1 cellular context compared by ENCODE assay signal in the genomic region with DNA sequence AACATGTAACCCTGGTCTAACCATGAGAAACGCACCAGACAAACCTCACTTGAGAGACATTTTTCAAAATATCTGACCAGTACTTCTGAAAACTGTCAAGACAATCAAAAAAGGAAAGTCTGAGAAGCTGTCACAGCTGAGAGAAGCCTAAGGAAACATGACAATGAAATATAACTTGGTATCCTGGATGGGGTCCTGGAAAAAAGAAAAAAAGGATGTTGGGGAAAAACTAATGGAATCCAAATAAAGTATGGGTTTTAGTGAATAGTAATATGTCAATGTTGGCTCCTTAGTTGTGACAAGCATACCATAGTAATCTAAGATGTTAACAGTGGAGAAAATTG.
A peak's percentile ranks its signal among the peaks of the same experiment; 100 is the strongest.
TF ChIP-seq lines count a peak whose summit lies in the region.

No MANE protein-coding gene starts in this region.

TF ChIP-seq in K562, 482 proteins besides CTCF, POLR2A, EP300 and RAD21 (continues in another document):
- TF ChIP-seq CREB3 (tag; conservative IDR thresholded peaks at IDR 0.05; ENCODE audit: low read depth) (0 out of 2 replicates have a peak, but pooled peaks have one; percentile 11), CHD1 (IDR thresholded peaks at IDR 0.05; ENCODE audit: low read length) (peak; percentile 38), ZNF354B (CRISPR knock-in tag; IDR thresholded peaks at IDR 0.05) (no peak), E2F1 (CRISPR knock-in tag; IDR thresholded peaks at IDR 0.05) (peak; percentile 3; the same call in 1 of the 2 replicates), ZNF57 (CRISPR knock-in tag; IDR thresholded peaks at IDR 0.05) (0 out of 2 replicates have a peak, but pooled peaks have one; percentile 50), BCL6 (CRISPR knock-in tag; IDR thresholded peaks at IDR 0.05) (0 out of 2 replicates have a peak, but pooled peaks have one; percentile 43), NR0B1 (IDR thresholded peaks at IDR 0.05; ENCODE audit: partially characterized antibody) (no peak), ZNF561 (CRISPR knock-in tag; conservative IDR thresholded peaks at IDR 0.05) (no peak), SIN3A (IDR thresholded peaks at IDR 0.05; ENCODE audit: borderline replicate concordance in 2 of 2, control insufficient read depth in 1 of 2, low read depth in 2 of 2, low read length in 2 of 2) (peak in 1 of 2 experiments; percentile 47; a peak in 1 of 4 replicates), ZNF764 (CRISPR knock-in tag; IDR thresholded peaks at IDR 0.05; ENCODE audit: low read depth) (no peak), BRD4 (IDR thresholded peaks at IDR 0.05) (peak; percentile 99), ZNF696 (CRISPR knock-in tag; conservative IDR thresholded peaks at IDR 0.05) (0 out of 2 replicates have a peak, but pooled peaks have one; percentile 35), HDAC8 (tag; IDR thresholded peaks at IDR 0.05) (peak; percentile 41; the same call in 1 of the 2 replicates), MLX (CRISPR knock-in tag; conservative IDR thresholded peaks at IDR 0.05) (0 out of 4 replicates have a peak, but pooled peaks of 1 of the 2 experiments have one; percentile 62), ZSCAN29 (IDR thresholded peaks at IDR 0.05) (peak; percentile 39; the same call in 1 of the 2 replicates), ZC3H11A (IDR thresholded peaks at IDR 0.05; ENCODE audit: low read depth, low read length) (no peak), SMARCA5 (IDR thresholded peaks at IDR 0.05) (peak; percentile 70; the same call in 1 of the 2 replicates), EP400 (IDR thresholded peaks at IDR 0.05) (no peak), CHD2 (IDR thresholded peaks at IDR 0.05; ENCODE audit: low read depth, low read length) (no peak), ZNF140 (CRISPR knock-in tag; IDR thresholded peaks at IDR 0.05) (0 out of 2 replicates have a peak, but pooled peaks have one; percentile 52), NR4A1 (CRISPR knock-in tag; IDR thresholded peaks at IDR 0.05) (no peak), NR4A1 (tag; IDR thresholded peaks at IDR 0.05) (peak; percentile 50; the same call in 1 of the 2 replicates), DDX20 (tag; IDR thresholded peaks at IDR 0.05; ENCODE audit: low read depth) (0 out of 2 replicates have a peak, but pooled peaks have one; percentile 27), ZNF444 (CRISPR knock-in tag; IDR thresholded peaks at IDR 0.05) (0 out of 2 replicates have a peak, but pooled peaks have one; percentile 56), FOXK1 (CRISPR knock-in tag; IDR thresholded peaks at IDR 0.05; ENCODE audit: borderline replicate concordance) (no peak), THAP12 (CRISPR knock-in tag; IDR thresholded peaks at IDR 0.05) (no peak), NR2C1 (IDR thresholded peaks at IDR 0.05) (no peak), NR2C1 (tag; IDR thresholded peaks at IDR 0.05) (0 out of 2 replicates have a peak, but pooled peaks have one; percentile 2)
- TF ChIP-seq, protein P1, sequence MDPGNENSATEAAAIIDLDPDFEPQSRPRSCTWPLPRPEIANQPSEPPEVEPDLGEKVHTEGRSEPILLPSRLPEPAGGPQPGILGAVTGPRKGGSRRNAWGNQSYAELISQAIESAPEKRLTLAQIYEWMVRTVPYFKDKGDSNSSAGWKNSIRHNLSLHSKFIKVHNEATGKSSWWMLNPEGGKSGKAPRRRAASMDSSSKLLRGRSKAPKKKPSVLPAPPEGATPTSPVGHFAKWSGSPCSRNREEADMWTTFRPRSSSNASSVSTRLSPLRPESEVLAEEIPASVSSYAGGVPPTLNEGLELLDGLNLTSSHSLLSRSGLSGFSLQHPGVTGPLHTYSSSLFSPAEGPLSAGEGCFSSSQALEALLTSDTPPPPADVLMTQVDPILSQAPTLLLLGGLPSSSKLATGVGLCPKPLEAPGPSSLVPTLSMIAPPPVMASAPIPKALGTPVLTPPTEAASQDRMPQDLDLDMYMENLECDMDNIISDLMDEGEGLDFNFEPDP (CRISPR knock-in tag; IDR thresholded peaks at IDR 0.05), result peak; percentile 65; the same call in 1 of the 2 replicates
- TF ChIP-seq, protein P2, sequence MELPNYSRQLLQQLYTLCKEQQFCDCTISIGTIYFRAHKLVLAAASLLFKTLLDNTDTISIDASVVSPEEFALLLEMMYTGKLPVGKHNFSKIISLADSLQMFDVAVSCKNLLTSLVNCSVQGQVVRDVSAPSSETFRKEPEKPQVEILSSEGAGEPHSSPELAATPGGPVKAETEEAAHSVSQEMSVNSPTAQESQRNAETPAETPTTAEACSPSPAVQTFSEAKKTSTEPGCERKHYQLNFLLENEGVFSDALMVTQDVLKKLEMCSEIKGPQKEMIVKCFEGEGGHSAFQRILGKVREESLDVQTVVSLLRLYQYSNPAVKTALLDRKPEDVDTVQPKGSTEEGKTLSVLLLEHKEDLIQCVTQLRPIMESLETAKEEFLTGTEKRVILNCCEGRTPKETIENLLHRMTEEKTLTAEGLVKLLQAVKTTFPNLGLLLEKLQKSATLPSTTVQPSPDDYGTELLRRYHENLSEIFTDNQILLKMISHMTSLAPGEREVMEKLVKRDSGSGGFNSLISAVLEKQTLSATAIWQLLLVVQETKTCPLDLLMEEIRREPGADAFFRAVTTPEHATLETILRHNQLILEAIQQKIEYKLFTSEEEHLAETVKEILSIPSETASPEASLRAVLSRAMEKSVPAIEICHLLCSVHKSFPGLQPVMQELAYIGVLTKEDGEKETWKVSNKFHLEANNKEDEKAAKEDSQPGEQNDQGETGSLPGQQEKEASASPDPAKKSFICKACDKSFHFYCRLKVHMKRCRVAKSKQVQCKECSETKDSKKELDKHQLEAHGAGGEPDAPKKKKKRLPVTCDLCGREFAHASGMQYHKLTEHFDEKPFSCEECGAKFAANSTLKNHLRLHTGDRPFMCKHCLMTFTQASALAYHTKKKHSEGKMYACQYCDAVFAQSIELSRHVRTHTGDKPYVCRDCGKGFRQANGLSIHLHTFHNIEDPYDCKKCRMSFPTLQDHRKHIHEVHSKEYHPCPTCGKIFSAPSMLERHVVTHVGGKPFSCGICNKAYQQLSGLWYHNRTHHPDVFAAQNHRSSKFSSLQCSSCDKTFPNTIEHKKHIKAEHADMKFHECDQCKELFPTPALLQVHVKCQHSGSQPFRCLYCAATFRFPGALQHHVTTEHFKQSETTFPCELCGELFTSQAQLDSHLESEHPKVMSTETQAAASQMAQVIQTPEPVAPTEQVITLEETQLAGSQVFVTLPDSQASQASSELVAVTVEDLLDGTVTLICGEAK (IDR thresholded peaks at IDR 0.05), result no peak
- TF ChIP-seq, protein P2 (CRISPR knock-in tag; IDR thresholded peaks at IDR 0.05), result no peak
- TF ChIP-seq, protein P3, sequence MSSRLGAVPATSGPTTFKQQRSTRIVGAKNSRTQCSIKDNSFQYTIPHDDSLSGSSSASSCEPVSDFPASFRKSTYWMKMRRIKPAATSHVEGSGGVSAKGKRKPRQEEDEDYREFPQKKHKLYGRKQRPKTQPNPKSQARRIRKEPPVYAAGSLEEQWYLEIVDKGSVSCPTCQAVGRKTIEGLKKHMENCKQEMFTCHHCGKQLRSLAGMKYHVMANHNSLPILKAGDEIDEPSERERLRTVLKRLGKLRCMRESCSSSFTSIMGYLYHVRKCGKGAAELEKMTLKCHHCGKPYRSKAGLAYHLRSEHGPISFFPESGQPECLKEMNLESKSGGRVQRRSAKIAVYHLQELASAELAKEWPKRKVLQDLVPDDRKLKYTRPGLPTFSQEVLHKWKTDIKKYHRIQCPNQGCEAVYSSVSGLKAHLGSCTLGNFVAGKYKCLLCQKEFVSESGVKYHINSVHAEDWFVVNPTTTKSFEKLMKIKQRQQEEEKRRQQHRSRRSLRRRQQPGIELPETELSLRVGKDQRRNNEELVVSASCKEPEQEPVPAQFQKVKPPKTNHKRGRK (tag; IDR thresholded peaks at IDR 0.05), result peak; percentile 52
- TF ChIP-seq, protein P4, sequence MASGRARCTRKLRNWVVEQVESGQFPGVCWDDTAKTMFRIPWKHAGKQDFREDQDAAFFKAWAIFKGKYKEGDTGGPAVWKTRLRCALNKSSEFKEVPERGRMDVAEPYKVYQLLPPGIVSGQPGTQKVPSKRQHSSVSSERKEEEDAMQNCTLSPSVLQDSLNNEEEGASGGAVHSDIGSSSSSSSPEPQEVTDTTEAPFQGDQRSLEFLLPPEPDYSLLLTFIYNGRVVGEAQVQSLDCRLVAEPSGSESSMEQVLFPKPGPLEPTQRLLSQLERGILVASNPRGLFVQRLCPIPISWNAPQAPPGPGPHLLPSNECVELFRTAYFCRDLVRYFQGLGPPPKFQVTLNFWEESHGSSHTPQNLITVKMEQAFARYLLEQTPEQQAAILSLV (tag; IDR thresholded peaks at IDR 0.05), result peak; percentile 12; the same call in 1 of the 2 replicates
